In the genomic region with DNA sequence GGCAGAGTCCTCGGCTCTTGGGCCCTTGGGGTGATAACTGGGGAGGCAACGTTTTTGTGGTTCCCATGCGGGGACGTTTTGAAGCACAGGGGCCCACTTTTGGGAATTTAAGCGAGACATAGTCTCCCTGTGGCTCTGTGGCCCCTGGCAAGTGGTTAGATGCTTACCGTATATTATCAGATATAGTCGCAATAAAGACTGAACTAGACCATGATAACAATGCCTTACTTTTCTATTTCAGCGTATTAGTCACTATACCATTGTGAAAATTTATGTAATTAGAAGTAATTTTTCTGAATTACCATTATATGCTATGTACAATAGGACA, we compare ENCODE assay signal across 7 cellular contexts. TPM values are rescaled to one million over a fixed set of nuclear protein-coding genes. Genes with fewer than 3 reads are reported as not detected.
DNase-seq lines count a peak whose midpoint lies in the region; ATAC-seq, FAIRE-seq and TF ChIP-seq lines count a peak whose summit lies in the region.

No MANE protein-coding gene starts in this region.

- no peaks in the 10 kb centered on the region; the same call in 1 of the 2 replicates for H3K36me3 ChIP-seq in SJSA1

- no peak for TF ChIP-seq CTCF in foreskin keratinocyte (conservative IDR thresholded peaks at IDR 0.05)

- peaks cover under 1% of the 10 kb centered on the region for H3K27me3 Mint-ChIP-seq in stimulated activated memory B cell treated with anti-CD40 and anti-IgM and Interleukin-4, amounts not matched to agents 10 μg/mL and 1 μg/mL and 100 μg/mL, for 72 hours

- H3K27me3 ChIP-seq in SJSA1 (replicated peaks): no peaks in the 10 kb centered on the region
- H3K27me3 ChIP-seq in foreskin keratinocyte: peaks cover 3% of the 10 kb centered on the region

- no peaks in the 10 kb centered on the region for H3K36me3 Mint-ChIP-seq in stimulated activated memory B cell treated with anti-CD40 and anti-IgM and Interleukin-4, amounts not matched to agents 10 μg/mL and 1 μg/mL and 100 μg/mL, for 72 hours

- H3K4me1 ChIP-seq in SJSA1 (replicated peaks) (peaks cover 10% of the 10 kb centered on the region), foreskin keratinocyte (peaks cover 9% of the 10 kb centered on the region)

- FAIRE-seq in urothelium cell line (lab: Jason Lieb, UNC): no peak

- H3K9me3 ChIP-seq in SJSA1 (replicated peaks): no peaks in the 10 kb centered on the region; the same call in 1 of the 2 replicates

- peak overlapping the region; percentile 94 for H3K4me3 ChIP-seq in SJSA1

- H3K4me3 Mint-ChIP-seq in stimulated activated memory B cell treated with anti-CD40 and anti-IgM and Interleukin-4, amounts not matched to agents 10 μg/mL and 1 μg/mL and 100 μg/mL, for 72 hours: peak overlapping the region; percentile 81

- no peaks in the 10 kb centered on the region for H3K9me3 Mint-ChIP-seq in stimulated activated memory B cell treated with anti-CD40 and anti-IgM and Interleukin-4, amounts not matched to agents 10 μg/mL and 1 μg/mL and 100 μg/mL, for 72 hours

- peaks cover 28% of the 10 kb centered on the region for H3K4me1 Mint-ChIP-seq in stimulated activated memory B cell treated with anti-CD40 and anti-IgM and Interleukin-4, amounts not matched to agents 10 μg/mL and 1 μg/mL and 100 μg/mL, for 72 hours

- peak; percentile 18 for ATAC-seq in GM21528 (IDR thresholded peaks at IDR 0.05; ENCODE audit: low FRiP score, unreplicated experiment)
- peak; percentile 19 for ATAC-seq in foreskin keratinocyte
- peak; percentile 1 for ATAC-seq in stimulated activated memory B cell treated with anti-CD40 and anti-IgM and Interleukin-4, amounts not matched to agents 10 μg/mL and 1 μg/mL and 100 μg/mL, for 72 hours

- no peak for DNase-seq in SJSA1 (ENCODE audit: low read depth in 1 of 2, low spot score in 2 of 2)
- DNase-seq in foreskin keratinocyte: no peak
- DNase-seq in urothelium cell line (ENCODE audit: low spot score): no peak
- DNase-seq in 8988T: no peak
- no peak for DNase-seq in foreskin melanocyte

- peak overlapping the region; percentile 84 for H3K27ac Mint-ChIP-seq in stimulated activated memory B cell treated with anti-CD40 and anti-IgM and Interleukin-4, amounts not matched to agents 10 μg/mL and 1 μg/mL and 100 μg/mL, for 72 hours

- H3K27ac ChIP-seq in SJSA1 (no peak overlapping the region), foreskin keratinocyte (no peak overlapping the region)

RNA-seq across cellular contexts. Expression of a gene that starts 0.5 kb away (rescaled TPM):
- 123 and 132 TPM in 2 replicates for total RNA-seq in SJSA1 (2014; rRNA removed; shearing (Covaris generic))
- total RNA-seq in foreskin keratinocyte: 19.2 and 22.0 TPM in 2 replicates
- polyA plus RNA-seq in foreskin keratinocyte: 13.6 and 13.8 TPM in 2 replicates

RNA-seq across cellular contexts. Expression of a gene that starts 53.3 kb away (rescaled TPM):
- not detected in 2 replicates for total RNA-seq in SJSA1 (2014; rRNA removed; shearing (Covaris generic))
- total RNA-seq in foreskin keratinocyte: 0.03 and 0.04 TPM in 2 replicates
- 0.02 and 0.03 TPM in 2 replicates for polyA plus RNA-seq in foreskin keratinocyte
